ENCODE assay signal across 1 cellular context in genomic region chr17:72614871-72615626, GRCh38.
A peak's percentile ranks its signal among the peaks of the same experiment; 100 is the strongest.
TF ChIP-seq lines count a peak whose summit lies in the region.

No MANE protein-coding gene starts in this region.

TF ChIP-seq in HepG2, 621 proteins besides CTCF, POLR2A, EP300 and RAD21 (continued from another document and continues in another):
- TF ChIP-seq RXRB (CRISPR knock-in tag; IDR thresholded peaks at IDR 0.05; ENCODE audit: borderline replicate concordance) (0 out of 2 replicates have a peak, but pooled peaks have one; percentile 35), SALL2 (CRISPR knock-in tag; IDR thresholded peaks at IDR 0.05) (no peak), ARID5B (CRISPR knock-in tag; IDR thresholded peaks at IDR 0.05) (0 out of 2 replicates have a peak, but pooled peaks have one; percentile 37), MIER2 (CRISPR knock-in tag; IDR thresholded peaks at IDR 0.05) (no peak), CBX1 (IDR thresholded peaks at IDR 0.05; ENCODE audit: low read depth) (peak; percentile 10), MBD4 (IDR thresholded peaks at IDR 0.05; ENCODE audit: borderline replicate concordance, low read length) (no peak), ZNF614 (CRISPR knock-in tag; IDR thresholded peaks at IDR 0.05; ENCODE audit: borderline replicate concordance) (0 out of 2 replicates have a peak, but pooled peaks have one; percentile 50), ZNF503 (CRISPR knock-in tag; IDR thresholded peaks at IDR 0.05) (no peak), ZBTB46 (CRISPR knock-in tag; IDR thresholded peaks at IDR 0.05; ENCODE audit: borderline replicate concordance) (0 out of 2 replicates have a peak, but pooled peaks have one; percentile 11), ZNF512B (CRISPR knock-in tag; IDR thresholded peaks at IDR 0.05; ENCODE audit: borderline replicate concordance) (no peak), SAP130 (CRISPR knock-in tag; IDR thresholded peaks at IDR 0.05; ENCODE audit: low read depth) (peak; percentile 52), ZNF781 (CRISPR knock-in tag; IDR thresholded peaks at IDR 0.05; ENCODE audit: borderline replicate concordance, not compliant biosample characterization) (no peak), NR2F2 (IDR thresholded peaks at IDR 0.05; ENCODE audit: borderline replicate concordance, low read depth) (peak; percentile 36; the same call in 1 of the 2 replicates), ZNF746 (CRISPR knock-in tag; IDR thresholded peaks at IDR 0.05) (no peak), POLR2G (IDR thresholded peaks at IDR 0.05; ENCODE audit: low read depth, low read length) (peak; percentile 39; the same call in 1 of the 2 replicates), ZMAT5 (CRISPR knock-in tag; IDR thresholded peaks at IDR 0.05; ENCODE audit: borderline replicate concordance, low read depth) (no peak), ZBTB33 (CRISPR knock-in tag; IDR thresholded peaks at IDR 0.05) (no peak), ZFP91 (CRISPR knock-in tag; IDR thresholded peaks at IDR 0.05; ENCODE audit: borderline replicate concordance) (0 out of 2 replicates have a peak, but pooled peaks have one; percentile 35), PRPF4 (IDR thresholded peaks at IDR 0.05; ENCODE audit: low read depth, low read length, poor library complexity, severe bottlenecking) (peak; percentile 24), DDIT3 (CRISPR knock-in tag; IDR thresholded peaks at IDR 0.05) (no peak), ZNF224 (CRISPR knock-in tag; IDR thresholded peaks at IDR 0.05) (no peak), ZNF430 (CRISPR knock-in tag; IDR thresholded peaks at IDR 0.05) (no peak), GABPA (IDR thresholded peaks at IDR 0.05; ENCODE audit: low read depth, low read length) (no peak), GABPA (CRISPR knock-in tag; IDR thresholded peaks at IDR 0.05; ENCODE audit: low read depth) (0 out of 2 replicates have a peak, but pooled peaks have one; percentile 24), MNT (IDR thresholded peaks at IDR 0.05) (no peak), CCAR2 (optimal IDR thresholded peaks at IDR 0.05; ENCODE audit: low read depth, low read length) (peak; percentile 32), ZNF101 (CRISPR knock-in tag; IDR thresholded peaks at IDR 0.05; ENCODE audit: borderline replicate concordance, low read depth) (no peak), ZNF335 (CRISPR knock-in tag; IDR thresholded peaks at IDR 0.05) (peak; percentile 21; the same call in 1 of the 2 replicates), FUBP1 (CRISPR knock-in tag; IDR thresholded peaks at IDR 0.05; ENCODE audit: borderline replicate concordance) (no peak), ZSCAN22 (CRISPR knock-in tag; IDR thresholded peaks at IDR 0.05) (no peak), ISL2 (CRISPR knock-in tag; IDR thresholded peaks at IDR 0.05) (no peak), ZNF770 (CRISPR knock-in tag; IDR thresholded peaks at IDR 0.05) (no peak), ZSCAN12 (CRISPR knock-in tag; IDR thresholded peaks at IDR 0.05) (no peak), PHF21A (CRISPR knock-in tag; IDR thresholded peaks at IDR 0.05) (peak; percentile 32; the same call in 1 of the 2 replicates)
